Comparison of ENCODE assay signal across 2 cellular contexts in the genomic region with DNA sequence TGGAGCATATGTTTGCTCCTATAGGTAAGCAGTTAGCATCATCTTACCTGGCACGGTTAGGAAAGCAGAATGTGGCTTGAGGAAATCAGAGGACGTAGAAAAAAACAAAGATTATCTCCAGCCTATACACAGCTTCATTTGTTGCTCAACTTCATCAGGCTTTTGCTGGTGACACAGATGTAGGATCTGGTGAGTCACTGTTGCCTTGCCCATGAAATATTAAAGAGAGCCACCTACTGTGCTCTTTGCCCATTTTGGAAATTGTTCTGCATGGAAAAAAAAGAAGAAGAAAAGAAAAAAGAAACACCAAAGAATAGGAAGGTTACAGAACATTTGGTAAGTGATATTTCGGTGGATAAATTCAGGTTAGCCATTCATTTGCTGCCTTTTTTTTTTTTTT.
TF ChIP-seq lines count a peak whose summit lies in the region.

No MANE protein-coding gene starts in this region.

TF ChIP-seq in SK-N-SH, 30 proteins besides CTCF, POLR2A, EP300 and RAD21:
- TF ChIP-seq YY1 (IDR thresholded peaks at IDR 0.05; ENCODE audit: low read depth) (no peak), TAF1 (IDR thresholded peaks at IDR 0.05; ENCODE audit: borderline replicate concordance, low read depth, low read length) (no peak), FOXJ3 (CRISPR knock-in tag; IDR thresholded peaks at IDR 0.05) (no peak), USF2 (IDR thresholded peaks at IDR 0.05; ENCODE audit: borderline replicate concordance, low read depth, low read length) (no peak), TEAD4 (IDR thresholded peaks at IDR 0.05; ENCODE audit: borderline replicate concordance, insufficient read depth) (no peak), RXRA (IDR thresholded peaks at IDR 0.05; ENCODE audit: borderline replicate concordance, low read depth) (no peak), ELF1 (IDR thresholded peaks at IDR 0.05) (no peak), SMC3 (IDR thresholded peaks at IDR 0.05; ENCODE audit: low read depth, low read length) (no peak), POLR2AphosphoS5 (IDR thresholded peaks at IDR 0.05; ENCODE audit: low read depth, low read length) (no peak), FOSL2 (IDR thresholded peaks at IDR 0.05; ENCODE audit: borderline replicate concordance, low read depth) (no peak), MXI1 (IDR thresholded peaks at IDR 0.05; ENCODE audit: low read depth, low read length) (no peak), EZH2phosphoT487 (IDR thresholded peaks at IDR 0.05; ENCODE audit: borderline replicate concordance, low read depth) (no peak), RFX5 (IDR thresholded peaks at IDR 0.05; ENCODE audit: low read length) (no peak), TCF12 (IDR thresholded peaks at IDR 0.05) (no peak)
- TF ChIP-seq, protein P1, sequence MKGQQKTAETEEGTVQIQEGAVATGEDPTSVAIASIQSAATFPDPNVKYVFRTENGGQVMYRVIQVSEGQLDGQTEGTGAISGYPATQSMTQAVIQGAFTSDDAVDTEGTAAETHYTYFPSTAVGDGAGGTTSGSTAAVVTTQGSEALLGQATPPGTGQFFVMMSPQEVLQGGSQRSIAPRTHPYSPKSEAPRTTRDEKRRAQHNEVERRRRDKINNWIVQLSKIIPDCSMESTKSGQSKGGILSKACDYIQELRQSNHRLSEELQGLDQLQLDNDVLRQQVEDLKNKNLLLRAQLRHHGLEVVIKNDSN (IDR thresholded peaks at IDR 0.05; ENCODE audit: borderline replicate concordance, low read depth): no peak
- TF ChIP-seq, protein P2, sequence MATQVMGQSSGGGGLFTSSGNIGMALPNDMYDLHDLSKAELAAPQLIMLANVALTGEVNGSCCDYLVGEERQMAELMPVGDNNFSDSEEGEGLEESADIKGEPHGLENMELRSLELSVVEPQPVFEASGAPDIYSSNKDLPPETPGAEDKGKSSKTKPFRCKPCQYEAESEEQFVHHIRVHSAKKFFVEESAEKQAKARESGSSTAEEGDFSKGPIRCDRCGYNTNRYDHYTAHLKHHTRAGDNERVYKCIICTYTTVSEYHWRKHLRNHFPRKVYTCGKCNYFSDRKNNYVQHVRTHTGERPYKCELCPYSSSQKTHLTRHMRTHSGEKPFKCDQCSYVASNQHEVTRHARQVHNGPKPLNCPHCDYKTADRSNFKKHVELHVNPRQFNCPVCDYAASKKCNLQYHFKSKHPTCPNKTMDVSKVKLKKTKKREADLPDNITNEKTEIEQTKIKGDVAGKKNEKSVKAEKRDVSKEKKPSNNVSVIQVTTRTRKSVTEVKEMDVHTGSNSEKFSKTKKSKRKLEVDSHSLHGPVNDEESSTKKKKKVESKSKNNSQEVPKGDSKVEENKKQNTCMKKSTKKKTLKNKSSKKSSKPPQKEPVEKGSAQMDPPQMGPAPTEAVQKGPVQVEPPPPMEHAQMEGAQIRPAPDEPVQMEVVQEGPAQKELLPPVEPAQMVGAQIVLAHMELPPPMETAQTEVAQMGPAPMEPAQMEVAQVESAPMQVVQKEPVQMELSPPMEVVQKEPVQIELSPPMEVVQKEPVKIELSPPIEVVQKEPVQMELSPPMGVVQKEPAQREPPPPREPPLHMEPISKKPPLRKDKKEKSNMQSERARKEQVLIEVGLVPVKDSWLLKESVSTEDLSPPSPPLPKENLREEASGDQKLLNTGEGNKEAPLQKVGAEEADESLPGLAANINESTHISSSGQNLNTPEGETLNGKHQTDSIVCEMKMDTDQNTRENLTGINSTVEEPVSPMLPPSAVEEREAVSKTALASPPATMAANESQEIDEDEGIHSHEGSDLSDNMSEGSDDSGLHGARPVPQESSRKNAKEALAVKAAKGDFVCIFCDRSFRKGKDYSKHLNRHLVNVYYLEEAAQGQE (IDR thresholded peaks at IDR 0.05; ENCODE audit: low read depth, low read length): no peak

TF ChIP-seq in SK-N-SH treated with all-trans-retinoic acid at 6 μM for 48 hours, 23 proteins besides CTCF, POLR2A, EP300 and RAD21:
- TF ChIP-seq BACH2 (CRISPR knock-in tag; IDR thresholded peaks at IDR 0.05; ENCODE audit: borderline replicate concordance) (no peak), TSHZ2 (CRISPR knock-in tag; IDR thresholded peaks at IDR 0.05) (no peak), CREB5 (CRISPR knock-in tag; IDR thresholded peaks at IDR 0.05; ENCODE audit: low read depth) (no peak), ZNF70 (CRISPR knock-in tag; IDR thresholded peaks at IDR 0.05) (no peak), TCF4 (CRISPR knock-in tag; IDR thresholded peaks at IDR 0.05; ENCODE audit: borderline replicate concordance) (no peak), GLIS3 (CRISPR knock-in tag; IDR thresholded peaks at IDR 0.05) (no peak), ISL1 (CRISPR knock-in tag; IDR thresholded peaks at IDR 0.05) (no peak), ZNF565 (CRISPR knock-in tag; conservative IDR thresholded peaks at IDR 0.05; ENCODE audit: low read depth) (no peak), ESRRG (CRISPR knock-in tag; IDR thresholded peaks at IDR 0.05) (no peak), ARNTL (CRISPR knock-in tag; IDR thresholded peaks at IDR 0.05; ENCODE audit: borderline replicate concordance, low read depth) (no peak)
- TF ChIP-seq, protein P3, sequence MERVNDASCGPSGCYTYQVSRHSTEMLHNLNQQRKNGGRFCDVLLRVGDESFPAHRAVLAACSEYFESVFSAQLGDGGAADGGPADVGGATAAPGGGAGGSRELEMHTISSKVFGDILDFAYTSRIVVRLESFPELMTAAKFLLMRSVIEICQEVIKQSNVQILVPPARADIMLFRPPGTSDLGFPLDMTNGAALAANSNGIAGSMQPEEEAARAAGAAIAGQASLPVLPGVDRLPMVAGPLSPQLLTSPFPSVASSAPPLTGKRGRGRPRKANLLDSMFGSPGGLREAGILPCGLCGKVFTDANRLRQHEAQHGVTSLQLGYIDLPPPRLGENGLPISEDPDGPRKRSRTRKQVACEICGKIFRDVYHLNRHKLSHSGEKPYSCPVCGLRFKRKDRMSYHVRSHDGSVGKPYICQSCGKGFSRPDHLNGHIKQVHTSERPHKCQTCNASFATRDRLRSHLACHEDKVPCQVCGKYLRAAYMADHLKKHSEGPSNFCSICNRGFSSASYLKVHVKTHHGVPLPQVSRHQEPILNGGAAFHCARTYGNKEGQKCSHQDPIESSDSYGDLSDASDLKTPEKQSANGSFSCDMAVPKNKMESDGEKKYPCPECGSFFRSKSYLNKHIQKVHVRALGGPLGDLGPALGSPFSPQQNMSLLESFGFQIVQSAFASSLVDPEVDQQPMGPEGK (CRISPR knock-in tag; IDR thresholded peaks at IDR 0.05; ENCODE audit: borderline replicate concordance): no peak
